ENCODE assay signal across 14 cellular contexts in genomic region chr17:18227635-18228034, GRCh38. TPM values are rescaled to one million over a fixed set of nuclear protein-coding genes. Genes with fewer than 3 reads are reported as not detected.
DNase-seq lines count a peak whose midpoint lies in the region; ATAC-seq and TF ChIP-seq lines count a peak whose summit lies in the region.
"Had no signal": no experiment of that assay in that cellular context is flagged by ENCODE, and none has a peak within 500 bp of the region (broad histone marks: within the 10 kb centered on the region; RNA-seq: fewer than 3 reads in every experiment).

No MANE protein-coding gene starts in this region.

- H3K27me3 ChIP-seq in Loucy (ENCODE audit: insufficient read depth, low read length, poor library complexity, severe bottlenecking) (no peaks in the 10 kb centered on the region), neural progenitor cell (no peaks in the 10 kb centered on the region)
- H3K27me3 ChIP-seq: SJSA1 had no signal

- H3K4me1 Mint-ChIP-seq in brain (peaks cover 66% of the 10 kb centered on the region), neural progenitor cell (peaks cover 80% of the 10 kb centered on the region)
- H3K4me1 Mint-ChIP-seq in activated naive CD8-positive, alpha-beta T cell treated with anti-CD3 and anti-CD28 coated beads for 36 hours = peaks cover 15% of the 10 kb centered on the region

- TF ChIP-seq CTCF in Loucy (conservative IDR thresholded peaks at IDR 0.05; ENCODE audit: low read length) = no peak
- no peak for TF ChIP-seq CTCF in brain (conservative IDR thresholded peaks at IDR 0.05)
- no peak for TF ChIP-seq CTCF in neural progenitor cell (IDR thresholded peaks at IDR 0.05)

- H3K4me3 ChIP-seq in Loucy (ENCODE audit: low read length, poor library complexity, severe bottlenecking) (peak overlapping the region; percentile 0), neural progenitor cell (no peak overlapping the region)
- H3K4me3 ChIP-seq: HAP-1, lung, PC-9, SJSA1 had no signal

- H4K20me1 ChIP-seq in Loucy (ENCODE audit: insufficient read depth, low read length, poor library complexity, severe bottlenecking) (peaks cover 7% of the 10 kb centered on the region), neural progenitor cell (ENCODE audit: low read depth) (peaks cover 63% of the 10 kb centered on the region)

- H3K36me3 ChIP-seq in Loucy (ENCODE audit: insufficient read depth, low read length) (no peaks in the 10 kb centered on the region), neural progenitor cell (no peaks in the 10 kb centered on the region)
- H3K36me3 ChIP-seq: HAP-1, SJSA1 had no signal

- H3K36me3 Mint-ChIP-seq in brain (no peaks in the 10 kb centered on the region), neural progenitor cell (no peaks in the 10 kb centered on the region)
- no peaks in the 10 kb centered on the region for H3K36me3 Mint-ChIP-seq in activated naive CD8-positive, alpha-beta T cell treated with anti-CD3 and anti-CD28 coated beads for 36 hours

- H3K27me3 Mint-ChIP-seq in brain (peaks cover 5% of the 10 kb centered on the region), neural progenitor cell (ENCODE audit: insufficient read depth, low read depth) (peaks cover 6% of the 10 kb centered on the region)
- no peaks in the 10 kb centered on the region for H3K27me3 Mint-ChIP-seq in activated naive CD8-positive, alpha-beta T cell treated with anti-CD3 and anti-CD28 coated beads for 36 hours

- H3K79me2 ChIP-seq in Loucy (ENCODE audit: insufficient read depth, low read length) (peaks cover 32% of the 10 kb centered on the region), neural progenitor cell (ENCODE audit: low read depth) (peaks cover 69% of the 10 kb centered on the region)

- no peak for ATAC-seq in GM19452 (IDR thresholded peaks at IDR 0.05; ENCODE audit: unreplicated experiment)

- H3K27ac ChIP-seq in neural progenitor cell = no peak overlapping the region
- H3K27ac ChIP-seq: PC-9, SJSA1 had no signal

- H2AFZ ChIP-seq in Loucy (ENCODE audit: low read length) (no peak overlapping the region), neural progenitor cell (replicated peaks) (no peak overlapping the region)
- H2AFZ ChIP-seq: PC-9 had no signal

- H3K4me3 Mint-ChIP-seq in brain (peak overlapping the region; percentile 60 to 99 (median 95)), neural progenitor cell (peak overlapping the region; percentile 99)
- H3K4me3 Mint-ChIP-seq in activated naive CD8-positive, alpha-beta T cell treated with anti-CD3 and anti-CD28 coated beads for 36 hours = no peak overlapping the region

- H3K27ac Mint-ChIP-seq in brain = peak overlapping the region; percentile 77 to 99 (median 85)
- H3K27ac Mint-ChIP-seq in neural progenitor cell = peak overlapping the region; percentile 66
- H3K27ac Mint-ChIP-seq in activated naive CD8-positive, alpha-beta T cell treated with anti-CD3 and anti-CD28 coated beads for 36 hours = no peak overlapping the region

- H3F3A ChIP-seq in Loucy (ENCODE audit: low read depth) (no peaks in the 10 kb centered on the region), neural progenitor cell (ENCODE audit: low read depth) (peaks cover 32% of the 10 kb centered on the region)

- H3K4me2 ChIP-seq in Loucy (ENCODE audit: low read depth, low read length, poor library complexity, severe bottlenecking) (peak overlapping the region; percentile 99), neural progenitor cell (peak overlapping the region; percentile 81)

- no peak for DNase-seq in neural progenitor cell (ENCODE audit: low spot score)
- DNase-seq in activated naive CD8-positive, alpha-beta T cell treated with anti-CD3 and anti-CD28 coated beads for 36 hours = no peak
- DNase-seq: activated CD4-positive, alpha-beta T cell treated with anti-CD3 and anti-CD28 coated beads for 4 hours; activated gamma-delta T cell treated with Interleukin-2 at 50 U/mL for 16 hours; NCI-H187 treated with DMSO at 0.1 percent for 48 hours; NCI-H226; PC-9; stimulated activated CD4-positive, alpha-beta T cell treated with anti-CD3 and anti-CD28 coated beads, Interleukin-2, amount 100 ng/mL, for 48 hours had no signal

- H3K9me3 ChIP-seq in Loucy (ENCODE audit: insufficient read depth, low read depth, low read length) = no peaks in the 10 kb centered on the region
- no peaks in the 10 kb centered on the region for H3K9me3 ChIP-seq in neural progenitor cell (ENCODE audit: low read depth)
- H3K9me3 ChIP-seq: HAP-1, SJSA1 had no signal

- H3K4me1 ChIP-seq in Loucy (ENCODE audit: insufficient read depth, low read length, poor library complexity, severe bottlenecking) (peaks cover 22% of the 10 kb centered on the region), neural progenitor cell (peaks cover 64% of the 10 kb centered on the region)

- H3K9ac ChIP-seq in Loucy (ENCODE audit: low read depth, low read length, poor library complexity, severe bottlenecking) (no peak overlapping the region), neural progenitor cell (no peak overlapping the region)

- H3K9me3 Mint-ChIP-seq in brain (no peaks in the 10 kb centered on the region), neural progenitor cell (no peaks in the 10 kb centered on the region)
- no peaks in the 10 kb centered on the region for H3K9me3 Mint-ChIP-seq in activated naive CD8-positive, alpha-beta T cell treated with anti-CD3 and anti-CD28 coated beads for 36 hours

- H3K9me2 ChIP-seq in Loucy (replicated peaks; ENCODE audit: low read depth, low read length) = no peaks in the 10 kb centered on the region

RNA-seq across cellular contexts. Expression of gene LLGL1, which starts 2.2 kb away (rescaled TPM):
- 71.6 TPM for polyA plus RNA-seq in brain (ENCODE audit: insufficient read depth, low read depth, low replicate concordance)
- total RNA-seq in neural progenitor cell (ENCODE audit: low replicate concordance) = 70.5 and 190 TPM in 2 replicates
- total RNA-seq in activated naive CD8-positive, alpha-beta T cell treated with anti-CD3 and anti-CD28 coated beads for 36 hours = 10 to 100 TPM; 13.7 to 15.2 TPM

RNA-seq across cellular contexts. Expression of gene FLII, which starts 30.9 kb away (rescaled TPM):
- polyA plus RNA-seq in brain (ENCODE audit: insufficient read depth, low read depth, low replicate concordance) = 129 TPM
- total RNA-seq in neural progenitor cell (ENCODE audit: low replicate concordance) = 117 and 193 TPM in 2 replicates
- 100 to 1,000 TPM; 237 to 242 TPM for total RNA-seq in activated naive CD8-positive, alpha-beta T cell treated with anti-CD3 and anti-CD28 coated beads for 36 hours

RNA-seq across cellular contexts. Expression of gene MIEF2, which starts 32.8 kb away (rescaled TPM):
- polyA plus RNA-seq in brain (ENCODE audit: insufficient read depth, low read depth, low replicate concordance) = 13.5 TPM
- total RNA-seq in neural progenitor cell (ENCODE audit: low replicate concordance) = 8.1 and 23.2 TPM in 2 replicates
- 1 to 10 TPM; 3.2 to 4.3 TPM for total RNA-seq in activated naive CD8-positive, alpha-beta T cell treated with anti-CD3 and anti-CD28 coated beads for 36 hours

RNA-seq across cellular contexts. Expression of gene ALKBH5, which starts 44.0 kb away (rescaled TPM):
- 99.8 TPM for polyA plus RNA-seq in brain (ENCODE audit: insufficient read depth, low read depth, low replicate concordance)
- total RNA-seq in neural progenitor cell (ENCODE audit: low replicate concordance) = 78.8 and 98.2 TPM in 2 replicates
- total RNA-seq in activated naive CD8-positive, alpha-beta T cell treated with anti-CD3 and anti-CD28 coated beads for 36 hours = 100 to 1,000 TPM; 163 TPM
